In the genomic region with DNA sequence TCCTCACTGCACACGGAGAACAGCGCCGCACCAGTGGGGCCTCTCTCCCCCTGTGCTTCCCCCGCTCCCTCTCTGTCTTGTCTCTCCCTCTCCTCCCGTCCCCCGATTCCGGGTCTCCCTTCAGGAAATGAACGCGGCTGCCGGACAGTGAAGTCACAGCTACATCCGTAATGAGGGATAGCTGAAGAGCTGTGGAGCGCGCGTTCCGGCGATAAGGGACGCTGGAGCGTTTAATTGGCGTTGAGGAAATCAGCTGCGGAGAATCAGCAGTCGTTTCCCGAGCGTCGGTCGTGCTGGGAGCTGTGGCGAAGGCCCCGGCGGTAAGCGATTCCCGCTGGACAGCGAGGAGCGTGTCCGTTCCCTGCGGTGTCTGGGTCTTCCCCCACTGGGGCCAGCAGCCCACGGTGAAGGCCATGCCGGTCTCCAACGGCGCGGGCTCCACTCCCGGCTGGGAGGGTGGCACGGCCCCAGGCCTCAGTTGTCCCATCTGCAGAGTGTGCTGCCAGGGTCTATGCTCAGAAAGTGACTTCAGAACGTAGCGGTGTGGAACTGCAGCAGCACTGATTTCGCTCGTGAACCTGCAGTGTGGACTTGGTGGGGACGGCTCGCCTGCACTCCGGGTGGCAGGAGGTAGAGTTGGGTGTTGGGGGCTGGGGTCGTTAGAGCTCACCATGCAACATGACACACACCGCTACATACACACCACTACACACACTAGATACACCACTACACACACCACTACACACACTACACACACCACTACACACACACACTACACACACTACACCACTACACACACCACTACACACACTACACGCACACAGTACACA, we compare ENCODE assay signal across 15 cellular contexts. TPM values are rescaled to one million over a fixed set of nuclear protein-coding genes. Genes with fewer than 3 reads are reported as not detected.
DNase-seq lines count a peak whose midpoint lies in the region; ATAC-seq, FAIRE-seq and TF ChIP-seq lines count a peak whose summit lies in the region.
"Had no signal": no experiment of that assay in that cellular context is flagged by ENCODE, and none has a peak within 500 bp of the region (broad histone marks: within the 10 kb centered on the region; RNA-seq: fewer than 3 reads in every experiment).

No MANE protein-coding gene starts in this region.

- H3K36me3 ChIP-seq in K562 (ENCODE audit: control insufficient read depth, insufficient read depth, low read length), result peaks cover 48% of the 10 kb centered on the region
- H3K36me3 ChIP-seq: thoracic aorta had no signal

- no peaks in the 10 kb centered on the region; the same call in 1 of the 2 replicates for H4K20me1 ChIP-seq in K562 (replicated peaks; ENCODE audit: control insufficient read depth, insufficient read depth, low read length)

- no peak overlapping the region for H2AFZ ChIP-seq in K562 (ENCODE audit: low read depth, low read length)
- H2AFZ ChIP-seq: hepatocyte had no signal

- H3K4me1 ChIP-seq in K562 (replicated peaks in 1 of 2; ENCODE audit: control insufficient read depth in 2 of 2, insufficient read depth in 2 of 2, low read length in 2 of 2), result peaks cover 0 to 40% of the 10 kb centered on the region in 2 experiments; a peak in 2 of 5 replicates

- peaks cover 23% of the 10 kb centered on the region for H3K9me3 ChIP-seq in K562 (replicated peaks; ENCODE audit: control insufficient read depth, insufficient read depth, low read depth, low read length)
- H3K9me3 ChIP-seq: esophagus squamous epithelium, thoracic aorta had no signal

- H3K27me3 Mint-ChIP-seq in memory B cell, result no peaks in the 10 kb centered on the region
- H3K27me3 Mint-ChIP-seq: CD8-positive, alpha-beta memory T cell had no signal

- DNase-seq in NCI-H2171 treated with DMSO at 0.1 percent for 48 hours (lab: John Stamatoyannopoulos, UW), result peak; percentile 18
- DNase-seq in NCI-H2171 (lab: John Stamatoyannopoulos, UW), result no peak
- DNase-seq in GM12865 (ENCODE audit: low read depth), result peak; percentile 29
- no peak for DNase-seq in K562 (ENCODE audit: extremely low read depth in 1 of 4, low spot score in 3 of 4)
- DNase-seq in memory B cell (ENCODE audit: low spot score in 2 of 2), result no peak
- no peak for DNase-seq in AG08395 (ENCODE audit: low spot score)
- DNase-seq in NCI-H226, result no peak
- DNase-seq: esophagus squamous epithelium, natural killer cell, NCI-H1694 treated with DMSO at 0.1 percent for 48 hours, NCI-H774 had no signal

- no peak overlapping the region for H3K27ac ChIP-seq in K562 (ENCODE audit: extremely low read depth, low read depth, low read length)
- H3K27ac ChIP-seq: esophagus squamous epithelium, hepatocyte, thoracic aorta had no signal

- TF ChIP-seq RAD21 in K562 (CRISPR knock-in tag; conservative IDR thresholded peaks at IDR 0.05 in 1 of 2, IDR thresholded peaks at IDR 0.05 in 1 of 2), result no peak

- no peak overlapping the region for H3K9ac ChIP-seq in K562 (ENCODE audit: insufficient read depth in 1 of 2, low read depth in 2 of 2, low read length in 2 of 2)

- H3K4me2 ChIP-seq in K562 (ENCODE audit: insufficient read depth, low read length), result no peak overlapping the region
- H3K4me2 ChIP-seq: hepatocyte had no signal

- no peak for ATAC-seq in K562
- no peak for ATAC-seq in memory B cell (ENCODE audit: low read depth)
- ATAC-seq in GM18517 (IDR thresholded peaks at IDR 0.05; ENCODE audit: unreplicated experiment), result no peak

- H3K36me3 Mint-ChIP-seq in memory B cell, result peaks cover 2% of the 10 kb centered on the region
- H3K36me3 Mint-ChIP-seq: natural killer cell had no signal

- no peaks in the 10 kb centered on the region; a peak in 1 of 5 replicates for H3K27me3 ChIP-seq in K562 (ENCODE audit: control insufficient read depth in 2 of 2, insufficient read depth in 2 of 2, low read length in 2 of 2)
- H3K27me3 ChIP-seq: esophagus squamous epithelium, hepatocyte had no signal

- TF ChIP-seq CTCF in GM12865 (IDR thresholded peaks at IDR 0.05; ENCODE audit: insufficient read depth, low read depth, low read length, missing control alignments) (no peak), K562 (IDR thresholded peaks at IDR 0.05 in 2 of 3, conservative IDR thresholded peaks at IDR 0.05 in 1 of 3; ENCODE audit: insufficient read depth in 2 of 3, low read depth in 1 of 3, low read length in 3 of 3) (no peak)

- WGBS in K562 (ENCODE audit: insufficient coverage, low coverage, missing lambda C conversion rate), result 94% methylated on average over 29 of the region's 51 CpGs

- FAIRE-seq in K562 (lab: Jason Lieb, UNC), result no peak

- CTCF ChIA-PET in K562 (lab: Yijun Ruan, JAX; ENCODE audit: low intra/inter-chr PET ratio), result no interaction called here

- intact Hi-C loops in K562 (cut with micrococcal nuclease), result loop anchor here (10.0 kb wide), 2 partner anchors 60 to 260 kb away; no protein-coding TSS in a partner anchor

- H3K9me3 Mint-ChIP-seq in memory B cell, result no peaks in the 10 kb centered on the region
- H3K9me3 Mint-ChIP-seq: CD8-positive, alpha-beta memory T cell; natural killer cell had no signal

- H3K79me2 ChIP-seq in K562 (ENCODE audit: control insufficient read depth, insufficient read depth, low read length), result no peaks in the 10 kb centered on the region
- H3K79me2 ChIP-seq: hepatocyte had no signal

- no TSS peak for BruUV-seq in K562 (replicated peaks; lab: Mats Ljungman, UMichigan)

- H3K4me3 ChIP-seq in GM12865 (ENCODE audit: low read depth, low read length) (no peak overlapping the region), K562 (no peak overlapping the region)
- H3K4me3 ChIP-seq: hepatocyte, thoracic aorta had no signal

- peaks cover 5% of the 10 kb centered on the region for H3K4me1 Mint-ChIP-seq in memory B cell

- no peaks in the 10 kb centered on the region for H3K9me1 ChIP-seq in K562 (ENCODE audit: control insufficient read depth, insufficient read depth, low read length)

- POLR2A ChIA-PET in K562 (lab: Yijun Ruan, JAX), result interaction anchor here (0.7 kb wide), 1 partner anchor 979 kb away, joined by 4 read pairs; no protein-coding TSS in a partner anchor

- no peak for TF ChIP-seq POLR2A in K562 (conservative IDR thresholded peaks at IDR 0.05)

- H3K4me3 Mint-ChIP-seq in memory B cell, result peak overlapping the region; percentile 15
- H3K4me3 Mint-ChIP-seq: natural killer cell had no signal

- no peak overlapping the region for H3K27ac Mint-ChIP-seq in memory B cell
- H3K27ac Mint-ChIP-seq: natural killer cell had no signal

- in situ Hi-C loops in K562 (cut with MboI), result no loop called here

- no peak for TF ChIP-seq EP300 in K562 (IDR thresholded peaks at IDR 0.05; ENCODE audit: low read length)

TF ChIP-seq in K562, 482 proteins besides CTCF, POLR2A, EP300 and RAD21:
- TF ChIP-seq, protein P1, sequence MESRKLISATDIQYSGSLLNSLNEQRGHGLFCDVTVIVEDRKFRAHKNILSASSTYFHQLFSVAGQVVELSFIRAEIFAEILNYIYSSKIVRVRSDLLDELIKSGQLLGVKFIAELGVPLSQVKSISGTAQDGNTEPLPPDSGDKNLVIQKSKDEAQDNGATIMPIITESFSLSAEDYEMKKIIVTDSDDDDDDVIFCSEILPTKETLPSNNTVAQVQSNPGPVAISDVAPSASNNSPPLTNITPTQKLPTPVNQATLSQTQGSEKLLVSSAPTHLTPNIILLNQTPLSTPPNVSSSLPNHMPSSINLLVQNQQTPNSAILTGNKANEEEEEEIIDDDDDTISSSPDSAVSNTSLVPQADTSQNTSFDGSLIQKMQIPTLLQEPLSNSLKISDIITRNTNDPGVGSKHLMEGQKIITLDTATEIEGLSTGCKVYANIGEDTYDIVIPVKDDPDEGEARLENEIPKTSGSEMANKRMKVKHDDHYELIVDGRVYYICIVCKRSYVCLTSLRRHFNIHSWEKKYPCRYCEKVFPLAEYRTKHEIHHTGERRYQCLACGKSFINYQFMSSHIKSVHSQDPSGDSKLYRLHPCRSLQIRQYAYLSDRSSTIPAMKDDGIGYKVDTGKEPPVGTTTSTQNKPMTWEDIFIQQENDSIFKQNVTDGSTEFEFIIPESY (CRISPR knock-in tag; IDR thresholded peaks at IDR 0.05), result peak; percentile 92
- TF ChIP-seq BRD4 (IDR thresholded peaks at IDR 0.05), result no peak

RNA-seq across cellular contexts. Expression of a gene that starts 10.9 kb away (rescaled TPM):
- 5.1 and 16.0 TPM in 2 replicates for total RNA-seq in K562 (2011; cell fraction: chromatin; rRNA removed; ENCODE audit: low replicate concordance)
- 19.2 and 20.4 TPM in 2 replicates for total RNA-seq in K562 (2011; cell fraction: nucleolus; rRNA removed)
- total RNA-seq in K562 (2011; cell fraction: nucleoplasm; rRNA removed), result 6.3 and 8.9 TPM in 2 replicates
- total RNA-seq in K562 (2014; rRNA removed), result 40.4 and 57.2 TPM in 2 replicates
- total RNA-seq in K562 (2014; rRNA removed; fragmentation: Illumina TruSeq; extraction: Trizol), result 3.2 and 4.9 TPM in 2 replicates
- total RNA-seq in K562 (2015; rRNA removed; fragmentation: Illumina TruSeq; extraction: Trizol), result 20.1 and 24.6 TPM in 2 replicates
- 77.0 and 78.5 TPM in 2 replicates for total RNA-seq in K562 (2021)
- polyA plus RNA-seq in K562 (2011; rRNA removed), result 4.4 and 8.8 TPM in 2 replicates
- polyA plus RNA-seq in K562 (2011; cell fraction: cytosol; rRNA removed), result 7.3 and 22.0 TPM in 2 replicates
- polyA plus RNA-seq in K562 (2011; cell fraction: nucleus; rRNA removed), result 16.8 and 33.7 TPM in 2 replicates
- polyA plus RNA-seq in K562 (2012), result 38.5 and 46.2 TPM in 2 replicates
- polyA plus RNA-seq in K562 (2014; fragmentation: Illumina TruSeq; extraction: Trizol), result 20.0 and 44.9 TPM in 2 replicates
- 1 to 10 TPM; 1.3 to 2.9 TPM for polyA plus RNA-seq in K562 (2014; fragmentation: Nextera tagmentation; extraction: Ambion mirVana)
- 33.7 and 35.5 TPM in 2 replicates for polyA plus RNA-seq in K562 (2014; rRNA removed)
- 1.5 and 3.8 TPM in 2 replicates for polyA minus RNA-seq in K562 (2011; rRNA and poly(A)+ RNA removed)
- 21.0 and 22.6 TPM in 2 replicates for polyA minus RNA-seq in K562 (2011; cell fraction: cytosol; rRNA and poly(A)+ RNA removed)
- 7.9 and 9.6 TPM in 2 replicates for polyA minus RNA-seq in K562 (2011; cell fraction: nucleus; rRNA and poly(A)+ RNA removed)

RNA-seq across cellular contexts. Expression of a gene that starts 11.0 kb away (rescaled TPM):
- total RNA-seq in K562 (2011; cell fraction: chromatin; rRNA removed; ENCODE audit: low replicate concordance), result 67.8 and 193 TPM in 2 replicates
- 119 and 131 TPM in 2 replicates for total RNA-seq in K562 (2011; cell fraction: nucleolus; rRNA removed)
- 73.8 and 80.7 TPM in 2 replicates for total RNA-seq in K562 (2011; cell fraction: nucleoplasm; rRNA removed)
- total RNA-seq in K562 (2014; rRNA removed) (13.1 and 17.3 TPM in 2 replicates), K562 (2014; rRNA removed; fragmentation: Illumina TruSeq; extraction: Trizol) (6.3 and 8.0 TPM in 2 replicates), K562 (2015; rRNA removed; fragmentation: Illumina TruSeq; extraction: Trizol) (12.4 TPM in 2 replicates), K562 (2021) (28.9 and 35.9 TPM in 2 replicates)
- polyA plus RNA-seq in K562 (2011; rRNA removed) (11.5 and 16.8 TPM in 2 replicates), K562 (2014; fragmentation: Illumina TruSeq; extraction: Trizol) (15.2 and 18.7 TPM in 2 replicates), K562 (2014; fragmentation: Nextera tagmentation; extraction: Ambion mirVana) (1 to 10 TPM; 1.1 TPM), K562 (2014; rRNA removed) (30.2 and 30.4 TPM in 2 replicates)
- 11.0 and 11.3 TPM in 2 replicates for polyA plus RNA-seq in K562 (2011; cell fraction: cytosol; rRNA removed)
- polyA plus RNA-seq in K562 (2011; cell fraction: nucleus; rRNA removed), result 90.6 and 110 TPM in 2 replicates
- polyA plus RNA-seq in K562 (2012), result 17.8 and 19.0 TPM in 2 replicates
- polyA minus RNA-seq in K562 (2011; rRNA and poly(A)+ RNA removed), result 3.7 and 6.8 TPM in 2 replicates
- polyA minus RNA-seq in K562 (2011; cell fraction: cytosol; rRNA and poly(A)+ RNA removed), result 5.7 and 7.7 TPM in 2 replicates
- 27.7 and 30.6 TPM in 2 replicates for polyA minus RNA-seq in K562 (2011; cell fraction: nucleus; rRNA and poly(A)+ RNA removed)

Comparison
In these comparisons a context has a peak if more than half of its experiments do, and no peak if none do; other contexts are left out.
1. DNase-seq: peak in NCI-H2171 treated with DMSO at 0.1 percent for 48 hours (single experiment) and GM12865 (single experiment); none in NCI-H2171 (single experiment), K562 (0 of 4), memory B cell (0 of 2), AG08395 (single experiment) and NCI-H226 (single experiment).